1 cellular context compared by ENCODE assay signal in genomic region chr3:117165611-117166051, GRCh38.
TF ChIP-seq lines count a peak whose summit lies in the region.

No MANE protein-coding gene starts in this region.

TF ChIP-seq in SK-N-SH, 30 proteins besides CTCF, POLR2A, EP300 and RAD21 (continued from another document):
- no peak for TF ChIP-seq CHD2 (IDR thresholded peaks at IDR 0.05; ENCODE audit: low read length, partially characterized antibody)
- no peak for TF ChIP-seq ZBTB33 (IDR thresholded peaks at IDR 0.05; ENCODE audit: borderline replicate concordance, low read depth)
- TF ChIP-seq GATA2 (CRISPR knock-in tag; IDR thresholded peaks at IDR 0.05): no peak
- no peak for TF ChIP-seq ELF1 (IDR thresholded peaks at IDR 0.05)
- no peak for TF ChIP-seq NRF1 (IDR thresholded peaks at IDR 0.05; ENCODE audit: low read depth, low read length)
